19 cellular contexts compared by ENCODE assay signal in the genomic region with DNA sequence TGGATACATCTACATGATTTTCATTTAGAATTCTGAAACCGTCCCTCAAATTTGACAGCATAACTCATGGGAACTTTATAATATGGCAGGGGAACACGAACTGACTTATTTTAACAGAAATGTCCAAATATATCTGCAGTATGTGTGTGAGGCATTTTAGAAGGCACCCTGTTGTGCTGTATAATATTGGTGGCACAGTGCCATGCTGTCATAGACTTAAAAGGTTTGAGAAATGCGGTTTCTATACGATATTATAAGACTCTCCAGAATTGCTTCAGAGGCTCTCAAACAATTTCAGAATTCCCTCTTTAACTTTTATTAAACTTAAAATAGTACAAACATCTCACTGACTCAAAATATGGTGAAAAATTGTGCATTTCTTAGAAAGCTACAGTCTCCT.
DNase-seq lines count a peak whose midpoint lies in the region; FAIRE-seq and TF ChIP-seq lines count a peak whose summit lies in the region.
"Had no signal": no experiment of that assay in that cellular context is flagged by ENCODE, and none has a peak within 500 bp of the region (broad histone marks: within the 10 kb centered on the region; RNA-seq: fewer than 3 reads in every experiment).

No MANE protein-coding gene starts in this region.

- H3K4me3 ChIP-seq in astrocyte of the spinal cord (ENCODE audit: low read depth, low read length) (no peak overlapping the region), choroid plexus epithelial cell (ENCODE audit: low read depth, low read length) (no peak overlapping the region)
- H3K4me3 ChIP-seq: HAP-1 had no signal

- in situ Hi-C loops in astrocyte of the spinal cord (cut with HindIII; ENCODE audit: low sequenced_read_pairs): no loop called here

- no peak for TF ChIP-seq POLR2A in GM12892 (IDR thresholded peaks at IDR 0.05; ENCODE audit: low read depth, low read length)

- DNase-seq in NCI-H69 (lab: John Stamatoyannopoulos, UW): peak; percentile 39
- DNase-seq in RPMI8226: peak; percentile 80
- peak; percentile 20 for DNase-seq in astrocyte of the spinal cord (ENCODE audit: low read depth, low spot score)
- DNase-seq in choroid plexus epithelial cell (ENCODE audit: low read depth): peak; percentile 62
- no peak for DNase-seq in iPS-NIHi11 (ENCODE audit: low spot score)
- DNase-seq in NCI-H82 treated with DMSO at 0.1 percent for 48 hours (lab: John Stamatoyannopoulos, UW; ENCODE audit: unreplicated experiment): no peak
- no peak for DNase-seq in GM12892 (ENCODE audit: insufficient read length)
- DNase-seq: C1 segment of cervical spinal cord; Calu3; CD4-positive, alpha-beta memory T cell; COR-L47; DMS53; DMS79 treated with DMSO at 0.1 percent for 48 hours; GF-D8; GOT3; HFFc6 had no signal

- FAIRE-seq in GM12892 (lab: Jason Lieb, UNC): no peak
- FAIRE-seq: GM12891, H54 had no signal

- TF ChIP-seq CTCF in astrocyte of the spinal cord (IDR thresholded peaks at IDR 0.05; ENCODE audit: low read depth, low read length) (no peak), choroid plexus epithelial cell (conservative IDR thresholded peaks at IDR 0.05; ENCODE audit: low read depth, low read length) (no peak)

Comparison
In these comparisons a context has a peak if more than half of its experiments do, and no peak if none do; other contexts are left out.
1. DNase-seq: peak in NCI-H69 (single experiment), RPMI8226 (single experiment), astrocyte of the spinal cord (single experiment) and choroid plexus epithelial cell (single experiment); none in iPS-NIHi11 (single experiment), NCI-H82 treated with DMSO at 0.1 percent for 48 hours (single experiment) and GM12892 (single experiment).